In genomic region chr5:180290568-180291233, GRCh38 we compare ENCODE assay signal across 9 cellular contexts. TPM values are rescaled to one million over a fixed set of nuclear protein-coding genes. Genes with fewer than 3 reads are reported as not detected.
DNase-seq lines count a peak whose midpoint lies in the region; ATAC-seq, FAIRE-seq and TF ChIP-seq lines count a peak whose summit lies in the region.
"Had no signal": no experiment of that assay in that cellular context is flagged by ENCODE, and none has a peak within 500 bp of the region (broad histone marks: within the 10 kb centered on the region; RNA-seq: fewer than 3 reads in every experiment).

No MANE protein-coding gene starts in this region.

- WGBS in heart right ventricle, 2 donors, result 21% methylated on average over 13 of the region's 13 CpGs
- 4 to 10% methylated on average over 13 of the region's 13 CpGs for WGBS in body of pancreas, 2 donors

- TF ChIP-seq POLR2A in body of pancreas (IDR thresholded peaks at IDR 0.05) (no peak), vagina (IDR thresholded peaks at IDR 0.05) (no peak)

- H3K9me3 ChIP-seq in heart right ventricle, result no peaks in the 10 kb centered on the region
- no peaks in the 10 kb centered on the region for H3K9me3 ChIP-seq in body of pancreas
- no peaks in the 10 kb centered on the region for H3K9me3 ChIP-seq in vagina

- FAIRE-seq in frontal cortex (lab: Jason Lieb, UNC), result no peak

- no peak for ATAC-seq in heart right ventricle
- no peak for ATAC-seq in Right ventricle myocardium superior (ENCODE audit: poor library complexity)
- no peak for ATAC-seq in body of pancreas
- ATAC-seq in GM18517 (IDR thresholded peaks at IDR 0.05; ENCODE audit: unreplicated experiment), result no peak

- TF ChIP-seq CTCF in heart right ventricle (IDR thresholded peaks at IDR 0.05) (no peak), body of pancreas (IDR thresholded peaks at IDR 0.05) (no peak), vagina (IDR thresholded peaks at IDR 0.05) (no peak)

- DNase-seq in heart right ventricle, result no peak
- no peak for DNase-seq in Right ventricle myocardium superior
- DNase-seq in body of pancreas, result no peak
- DNase-seq in mesenteric fat pad (ENCODE audit: low spot score), result peak; percentile 88
- DNase-seq in vagina (ENCODE audit: extremely low spot score in 2 of 2), result no peak
- DNase-seq in frontal cortex (ENCODE audit: low spot score in 2 of 2), result no peak
- no peak for DNase-seq in cerebellum (ENCODE audit: low spot score)
- DNase-seq: DMS153 had no signal

- H3K4me3 ChIP-seq in heart right ventricle (peak overlapping the region; percentile 61 to 100 (median 79)), body of pancreas (peak overlapping the region; percentile 50 to 59), vagina (peak overlapping the region; percentile 70 to 81)

- intact Hi-C loops in heart right ventricle (cut with DNase I) (loop anchor here in 2 of 10 donors (5.0 to 10.0 kb wide), 3 partner anchors 202 to 427 kb away; partner anchors contain the start of gene CNOT6 (in 1 of the 2)), Right ventricle myocardium superior (cut with DNase I) (loop anchor here (5.0 kb wide), 1 partner anchor 182 kb away; no protein-coding TSS in a partner anchor), body of pancreas (cut with DNase I) (no loop called here), vagina (cut with DNase I) (loop anchor here (5.0 kb wide), 1 partner anchor 182 kb away; no protein-coding TSS in a partner anchor)

- H3K27ac ChIP-seq in heart right ventricle (peak overlapping the region in 2 of 10 donors; percentile 61 to 92), body of pancreas (peak overlapping the region; percentile 87 to 90 (median 88)), vagina (peak overlapping the region; percentile 24)

- H3K4me1 ChIP-seq in heart right ventricle, result peaks cover 4 to 31% (median 24%) of the 10 kb centered on the region in 9 donors
- peaks cover 63% of the 10 kb centered on the region for H3K4me1 ChIP-seq in body of pancreas
- H3K4me1 ChIP-seq in vagina, result peaks cover 31% of the 10 kb centered on the region

- H3K27me3 ChIP-seq in heart right ventricle (no peaks in the 10 kb centered on the region), body of pancreas (no peaks in the 10 kb centered on the region), vagina (no peaks in the 10 kb centered on the region)

- peaks cover 0 to 8% (median 0%) of the 10 kb centered on the region in 9 donors for H3K36me3 ChIP-seq in heart right ventricle
- H3K36me3 ChIP-seq in body of pancreas (replicated peaks in 1 of 2; ENCODE audit: insufficient read depth in 1 of 2, low read depth in 2 of 2), result no peaks in the 10 kb centered on the region
- peaks cover 0 to 6% of the 10 kb centered on the region in 2 donors for H3K36me3 ChIP-seq in vagina

RNA-seq across cellular contexts. Expression of gene MAPK9, which starts 1.2 kb away (rescaled TPM):
- total RNA-seq in heart right ventricle (10 to 100 TPM; 30.2 to 47.4 (median 41.6) TPM), Right ventricle myocardium superior (42.4 TPM), body of pancreas (10 to 100 TPM; 20.4 to 33.2 TPM), mesenteric fat pad (35.0 TPM), vagina (19.6 TPM), frontal cortex (95.8 TPM), cerebellum (76.6 TPM)
- polyA plus RNA-seq in heart right ventricle, result 10 to 100 TPM; 13.9 to 14.4 TPM
